In the genomic region with DNA sequence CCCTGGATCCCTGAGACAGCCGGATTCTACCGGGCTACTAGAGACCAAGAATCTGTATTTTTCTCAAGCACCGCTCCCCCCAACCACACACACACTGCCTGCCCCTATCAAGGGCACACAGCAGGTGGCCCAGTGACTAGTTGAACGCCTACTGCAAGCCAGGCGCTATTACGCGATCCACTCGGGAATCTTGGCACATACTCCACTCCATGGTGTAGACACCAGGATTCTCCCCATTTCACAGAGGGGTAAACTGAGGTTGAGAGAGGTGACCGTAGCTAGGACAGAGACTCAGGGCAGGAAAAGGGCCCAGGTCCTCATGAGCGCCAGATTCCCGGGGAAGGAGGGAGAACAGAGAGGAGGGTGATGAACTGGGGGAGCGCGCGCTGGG, we compare ENCODE assay signal across 8 cellular contexts. TPM values are rescaled to one million over a fixed set of nuclear protein-coding genes. Genes with fewer than 3 reads are reported as not detected.
DNase-seq lines count a peak whose midpoint lies in the region; ATAC-seq and TF ChIP-seq lines count a peak whose summit lies in the region.

No MANE protein-coding gene starts in this region.

- POLR2A ChIA-PET in T-cell (lab: Charles Lee) = no interaction called here

- no peaks in the 10 kb centered on the region for H3F3A ChIP-seq in GM23248 (ENCODE audit: insufficient read depth)

- H3K27me3 ChIP-seq in GM23248 (replicated peaks; ENCODE audit: insufficient read depth) (no peaks in the 10 kb centered on the region), foreskin keratinocyte (no peaks in the 10 kb centered on the region), gastrocnemius medialis (peaks cover 5 to 29% (median 28%) of the 10 kb centered on the region in 3 donors)

- peak overlapping the region; percentile 85 to 86 (median 85) for H3K4me3 Mint-ChIP-seq in T-cell

- H3K4me1 ChIP-seq in GM23248 (ENCODE audit: insufficient read depth) (no peaks in the 10 kb centered on the region), foreskin keratinocyte (peaks cover 3% of the 10 kb centered on the region), gastrocnemius medialis (no peaks in the 10 kb centered on the region)

- no peak overlapping the region for H3K27ac ChIP-seq in GM23248
- H3K27ac ChIP-seq in foreskin keratinocyte = peak overlapping the region; percentile 83
- H3K27ac ChIP-seq in gastrocnemius medialis = peak overlapping the region; percentile 71 to 86 (median 78)

- H3K9me3 Mint-ChIP-seq in T-cell = no peaks in the 10 kb centered on the region

- CTCF ChIA-PET in T-cell (lab: Charles Lee) = interaction anchor here in 1 of 2 donors (0.6 kb wide), 1 partner anchor 15 kb away, joined by 3 read pairs; no protein-coding TSS in a partner anchor

- 13 to 15% methylated on average over 11 to 14 of the region's 14 CpGs for WGBS in GM23248 (ENCODE audit: low coverage in 1 of 2, low lambda C conversion rate in 2 of 2, missing lambda C conversion rate in 2 of 2), 2 experiments

- H3K4me3 ChIP-seq in GM23248 (peak overlapping the region; percentile 95), gastrocnemius medialis (peak overlapping the region; percentile 61 to 87 (median 78))

- no peaks in the 10 kb centered on the region for H3K79me2 ChIP-seq in GM23248 (ENCODE audit: insufficient read depth)

- H3K9me2 ChIP-seq in GM23248 (ENCODE audit: insufficient read depth) = no peaks in the 10 kb centered on the region

- TF ChIP-seq CTCF in foreskin keratinocyte (conservative IDR thresholded peaks at IDR 0.05) = no peak
- no peak for TF ChIP-seq CTCF in gastrocnemius medialis (IDR thresholded peaks at IDR 0.05 in 4 of 5, conservative IDR thresholded peaks at IDR 0.05 in 1 of 5)

- no peak for DNase-seq in GM23248
- no peak for DNase-seq in T-cell
- no peak for DNase-seq in foreskin keratinocyte
- DNase-seq in gastrocnemius medialis = no peak
- no peak for DNase-seq in DMS 273 treated with DMSO at 0.1 percent for 48 hours (lab: John Stamatoyannopoulos, UW)

- in situ Hi-C loops in GM23248 (cut with MboI) = no loop called here
- in situ Hi-C loops in gastrocnemius medialis (cut with MboI; ENCODE audit: low sequenced_read_pairs in 4 of 4) = no loop called here

- intact Hi-C loops in gastrocnemius medialis (cut with DNase I; ENCODE audit: low total_unique reads) = no loop called here

- H3K4me1 Mint-ChIP-seq in T-cell = peaks cover 5 to 13% (median 11%) of the 10 kb centered on the region in 3 donors

- H3K4me2 ChIP-seq in GM23248 (ENCODE audit: unreplicated experiment) = peak overlapping the region; percentile 96

- peak overlapping the region; percentile 90 for H2AFZ ChIP-seq in GM23248

- H3K27me3 Mint-ChIP-seq in T-cell = no peaks in the 10 kb centered on the region

- ATAC-seq in T-cell (replicated peaks in 1 of 4) (peak in 2 of 4 experiments; percentile 0 to 13), foreskin keratinocyte (no peak), gastrocnemius medialis (no peak), GM21423 (IDR thresholded peaks at IDR 0.05; ENCODE audit: unreplicated experiment) (no peak), GM19328 (IDR thresholded peaks at IDR 0.05; ENCODE audit: unreplicated experiment) (no peak), HG02642 (IDR thresholded peaks at IDR 0.05; ENCODE audit: poor library complexity, unreplicated experiment) (no peak)

- no peak for TF ChIP-seq POLR2A in gastrocnemius medialis (IDR thresholded peaks at IDR 0.05)

- no peaks in the 10 kb centered on the region for H4K20me1 ChIP-seq in GM23248 (ENCODE audit: insufficient read depth)

- H3K36me3 Mint-ChIP-seq in T-cell = peaks cover 14% of the 10 kb centered on the region

- H3K36me3 ChIP-seq in GM23248 (ENCODE audit: low read depth) (no peaks in the 10 kb centered on the region), gastrocnemius medialis (no peaks in the 10 kb centered on the region)

- H3K9ac ChIP-seq in GM23248 = peak overlapping the region; percentile 91

- H3K27ac Mint-ChIP-seq in T-cell = peak overlapping the region; percentile 76 to 86

- H3K9me3 ChIP-seq in GM23248 (ENCODE audit: low read depth) (no peaks in the 10 kb centered on the region), gastrocnemius medialis (no peaks in the 10 kb centered on the region)

RNA-seq across cellular contexts. Expression of a gene that starts 0.5 kb away (rescaled TPM):
- 30.6 and 33.0 TPM in 2 replicates for total RNA-seq in GM23248 (2014; rRNA removed; shearing (Covaris generic))
- polyA plus RNA-seq in GM23248 (2016; fragmentation: Nextera tagmentation; extraction: Ambion mirVana) = 28.4 and 29.8 TPM in 2 replicates
- 100 to 1,000 TPM in 3 of 5 donors, 10 to 100 TPM in 2; 75.5 to 116 (median 109) TPM for total RNA-seq in T-cell
- total RNA-seq in foreskin keratinocyte = 36.7 and 43.7 TPM in 2 replicates
- polyA plus RNA-seq in foreskin keratinocyte = 44.4 and 53.7 TPM in 2 replicates
- 10 to 100 TPM in 1 of 4 donors, 1 to 10 TPM in 3; 2.2 to 11.2 (median 2.8) TPM for total RNA-seq in gastrocnemius medialis

RNA-seq across cellular contexts. Expression of a gene that starts 16.8 kb away (rescaled TPM):
- 0.22 and 0.63 TPM in 2 replicates for total RNA-seq in GM23248 (2014; rRNA removed; shearing (Covaris generic))
- polyA plus RNA-seq in GM23248 (2016; fragmentation: Nextera tagmentation; extraction: Ambion mirVana) (0.46 and 0.58 TPM in 2 replicates), foreskin keratinocyte (0.08 and 0.10 TPM in 2 replicates)
- total RNA-seq in T-cell (1 to 10 TPM in 3 of 5 donors, under 1 TPM in 2; 0.37 to 1.7 (median 1.1) TPM), foreskin keratinocyte (0.07 and 0.11 TPM in 2 replicates), gastrocnemius medialis (1 to 10 TPM in 1 of 4 donors, not detected in 3; 4.0 TPM)

RNA-seq across cellular contexts. Expression of a gene that starts 20.5 kb away (rescaled TPM):
- 39.7 and 47.0 TPM in 2 replicates for total RNA-seq in GM23248 (2014; rRNA removed; shearing (Covaris generic))
- polyA plus RNA-seq in GM23248 (2016; fragmentation: Nextera tagmentation; extraction: Ambion mirVana) (44.2 and 47.7 TPM in 2 replicates), foreskin keratinocyte (66.8 and 71.6 TPM in 2 replicates)
- total RNA-seq in T-cell (100 to 1,000 TPM in 3 of 5 donors, 10 to 100 TPM in 2; 89.3 to 140 (median 123) TPM), foreskin keratinocyte (56.6 and 70.7 TPM in 2 replicates), gastrocnemius medialis (10 to 100 TPM; 30.5 to 42.3 (median 36.7) TPM)

RNA-seq across cellular contexts. Expression of a gene that starts 25.9 kb away (rescaled TPM):
- 2.9 and 6.3 TPM in 2 replicates for total RNA-seq in GM23248 (2014; rRNA removed; shearing (Covaris generic))
- polyA plus RNA-seq in GM23248 (2016; fragmentation: Nextera tagmentation; extraction: Ambion mirVana) = 2.5 and 2.8 TPM in 2 replicates
- 10 to 100 TPM; 58.8 to 75.2 (median 61.7) TPM for total RNA-seq in T-cell
- 5.3 and 6.3 TPM in 2 replicates for total RNA-seq in foreskin keratinocyte
- polyA plus RNA-seq in foreskin keratinocyte = 6.2 and 7.3 TPM in 2 replicates
- 1 to 10 TPM in 3 of 4 donors, not detected in 1; 2.4 to 4.3 (median 3.9) TPM for total RNA-seq in gastrocnemius medialis

RNA-seq across cellular contexts. Expression of a gene that starts 34.1 kb away (rescaled TPM):
- 211 and 259 TPM in 2 replicates for total RNA-seq in GM23248 (2014; rRNA removed; shearing (Covaris generic))
- polyA plus RNA-seq in GM23248 (2016; fragmentation: Nextera tagmentation; extraction: Ambion mirVana) (176 and 179 TPM in 2 replicates), foreskin keratinocyte (319 and 336 TPM in 2 replicates)
- total RNA-seq in T-cell (100 to 1,000 TPM; 288 to 435 (median 387) TPM), foreskin keratinocyte (255 and 258 TPM in 2 replicates), gastrocnemius medialis (100 to 1,000 TPM; 321 to 516 (median 354) TPM)
